ENCODE assay signal across 13 cellular contexts in the genomic region with DNA sequence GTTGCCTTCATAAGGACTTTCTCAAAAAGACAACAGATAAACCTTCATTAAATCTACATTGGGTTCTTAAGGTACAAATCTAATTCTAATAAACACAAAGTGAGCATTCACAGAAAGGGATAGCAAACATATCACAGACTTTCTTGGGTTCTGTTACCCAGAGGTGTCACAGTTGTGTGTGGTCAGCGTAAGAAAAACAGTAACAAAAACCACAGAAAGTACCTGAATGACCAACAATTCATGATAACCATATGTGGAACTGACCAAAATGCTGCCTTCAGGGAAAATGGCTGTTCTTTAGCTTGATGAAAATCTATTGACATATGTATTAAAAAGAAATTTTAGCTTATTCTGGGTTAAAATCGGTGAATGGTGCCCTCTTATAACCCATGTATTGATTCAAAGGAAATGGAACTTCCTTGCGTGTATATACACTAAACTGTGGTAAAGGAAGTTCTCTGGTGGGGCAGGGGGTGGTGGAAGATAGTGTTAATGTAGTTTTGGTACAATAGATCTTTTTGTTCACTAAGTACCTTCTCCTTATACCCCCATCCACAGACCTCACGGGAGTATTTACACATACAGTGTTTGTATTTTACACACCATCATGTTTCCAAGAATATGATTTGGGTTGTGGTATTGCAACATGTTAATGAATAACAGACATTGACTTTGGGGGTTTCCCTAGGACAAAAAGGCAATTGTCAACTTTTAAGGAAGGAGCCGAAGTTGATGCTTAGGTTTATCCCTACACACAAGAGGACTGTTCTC.
DNase-seq lines count a peak whose midpoint lies in the region; ATAC-seq and TF ChIP-seq lines count a peak whose summit lies in the region.
"Had no signal": no experiment of that assay in that cellular context is flagged by ENCODE, and none has a peak within 500 bp of the region (broad histone marks: within the 10 kb centered on the region; RNA-seq: fewer than 3 reads in every experiment).

No MANE protein-coding gene starts in this region.

- TF ChIP-seq POLR2A in right lobe of liver (IDR thresholded peaks at IDR 0.05), result no peak

- no peak for TF ChIP-seq CTCF in right lobe of liver (IDR thresholded peaks at IDR 0.05)
- no peak for TF ChIP-seq CTCF in MM.1S (IDR thresholded peaks at IDR 0.05; ENCODE audit: low read length)
- no peak for TF ChIP-seq CTCF in heart right ventricle (IDR thresholded peaks at IDR 0.05)

- H3K36me3 ChIP-seq in right lobe of liver (no peaks in the 10 kb centered on the region), MM.1S (replicated peaks; ENCODE audit: insufficient read depth, low read length) (no peaks in the 10 kb centered on the region), heart right ventricle (peaks cover 0 to 10% (median 0%) of the 10 kb centered on the region in 9 donors)

- no peak overlapping the region for H3K9ac ChIP-seq in MM.1S (ENCODE audit: low read length)

- no peaks in the 10 kb centered on the region for H3K9me3 ChIP-seq in right lobe of liver
- H3K9me3 ChIP-seq in MM.1S (replicated peaks; ENCODE audit: insufficient read depth, low read length), result no peaks in the 10 kb centered on the region
- peaks cover 0 to 7% (median 0%) of the 10 kb centered on the region in 11 donors for H3K9me3 ChIP-seq in heart right ventricle

- H3K4me3 ChIP-seq in right lobe of liver (no peak overlapping the region), MM.1S (ENCODE audit: low read length) (no peak overlapping the region), heart right ventricle (no peak overlapping the region)

- intact Hi-C loops in right lobe of liver (cut with DNase I) (no loop called here), heart right ventricle (cut with DNase I) (no loop called here)

- H3F3A ChIP-seq in MM.1S (ENCODE audit: insufficient read depth, low read length), result no peaks in the 10 kb centered on the region

- no peak overlapping the region for H3K4me2 ChIP-seq in MM.1S (ENCODE audit: low read depth, low read length)

- 11% methylated on average over 5 of the region's 5 CpGs for WGBS in right lobe of liver (ENCODE audit: insufficient coverage, low coverage, low lambda C conversion rate, missing lambda C conversion rate)
- 81 to 82% methylated on average over 5 of the region's 5 CpGs for WGBS in heart right ventricle, 2 donors

- no peak overlapping the region for H3K27ac ChIP-seq in right lobe of liver
- no peak overlapping the region for H3K27ac ChIP-seq in MM.1S (ENCODE audit: low read length)
- H3K27ac ChIP-seq in heart right ventricle, result no peak overlapping the region
- H3K27ac ChIP-seq: C4-2B, HL-60 had no signal

- H3K27me3 ChIP-seq in right lobe of liver (no peaks in the 10 kb centered on the region), MM.1S (replicated peaks; ENCODE audit: insufficient read depth, low read length) (no peaks in the 10 kb centered on the region), heart right ventricle (no peaks in the 10 kb centered on the region)

- ATAC-seq in GM19324 (IDR thresholded peaks at IDR 0.05; ENCODE audit: low FRiP score, unreplicated experiment) (peak; percentile 77), HG02763 (IDR thresholded peaks at IDR 0.05; ENCODE audit: unreplicated experiment) (peak; percentile 86), HG03558 (IDR thresholded peaks at IDR 0.05; ENCODE audit: extremely low read depth, unreplicated experiment) (peak; percentile 86), right lobe of liver (peak; percentile 22 to 90 (median 70)), heart right ventricle (no peak)

- H2AFZ ChIP-seq in MM.1S (ENCODE audit: low read length), result no peak overlapping the region

- no peaks in the 10 kb centered on the region for H3K9me2 ChIP-seq in MM.1S (replicated peaks; ENCODE audit: insufficient read depth, low read length)

- H3K4me1 ChIP-seq in right lobe of liver, result peaks cover 0 to 21% (median 4%) of the 10 kb centered on the region in 4 donors
- H3K4me1 ChIP-seq in MM.1S (ENCODE audit: low read length), result no peaks in the 10 kb centered on the region
- H3K4me1 ChIP-seq in heart right ventricle, result no peaks in the 10 kb centered on the region

- no peaks in the 10 kb centered on the region for H4K20me1 ChIP-seq in MM.1S (ENCODE audit: insufficient read depth, low read length)

- H3K79me2 ChIP-seq in MM.1S (ENCODE audit: low read length), result no peaks in the 10 kb centered on the region

- no peak for DNase-seq in right lobe of liver
- DNase-seq in stimulated activated CD4-positive, alpha-beta T cell treated with anti-CD3 and anti-CD28 coated beads, Interleukin-4, amount 100 ng/mL, for 1 hour, result no peak
- no peak for DNase-seq in MM.1S
- DNase-seq in NCI-H526 treated with DMSO at 0.1 percent for 48 hours (lab: John Stamatoyannopoulos, UW), result no peak
- no peak for DNase-seq in heart right ventricle
- DNase-seq: activated CD4-positive, alpha-beta T cell treated with anti-CD3 and anti-CD28 coated beads for 4 hours; activated naive CD4-positive, alpha-beta T cell treated with Interleukin-2 at 50 U/mL for 16 hours; NCI-H524 treated with DMSO at 0.1 percent for 48 hours had no signal

Comparison
In these comparisons a context has a peak if more than half of its experiments do, and no peak if none do; other contexts are left out.
1. ATAC-seq: peak in GM19324 (single experiment), HG02763 (single experiment), HG03558 (single experiment) and right lobe of liver (4 of 4); none in heart right ventricle (0 of 8).